In genomic region chr11:34509336-34509902, GRCh38 we compare ENCODE assay signal across 9 cellular contexts.
"Had no signal": no experiment of that assay in that cellular context is flagged by ENCODE, and none has a peak within 500 bp of the region (broad histone marks: within the 10 kb centered on the region; RNA-seq: fewer than 3 reads in every experiment).

No MANE protein-coding gene starts in this region.

- DNase-seq: activated CD4-positive, alpha-beta T cell treated with anti-CD3 and anti-CD28 coated beads for 4 hours; activated CD8-positive, alpha-beta memory T cell treated with anti-CD3 and anti-CD28 coated beads, Interleukin-2, amount 50 U/mL, for 48 hours; activated CD8-positive, alpha-beta T cell treated with anti-CD3 and anti-CD28 coated beads, Interleukin-2, amount 10 ng/mL, durations not matched to agents 7 days and 5 days; aorta; dorsolateral prefrontal cortex; hypothalamus; kidney glomerular epithelial cell; stimulated activated CD4-positive, alpha-beta T cell treated with anti-CD3 and anti-CD28 coated beads, Interleukin-4, amount 100 ng/mL, for 4 hours; stomach had no signal
